Comparison of ENCODE assay signal across 21 cellular contexts in the genomic region with DNA sequence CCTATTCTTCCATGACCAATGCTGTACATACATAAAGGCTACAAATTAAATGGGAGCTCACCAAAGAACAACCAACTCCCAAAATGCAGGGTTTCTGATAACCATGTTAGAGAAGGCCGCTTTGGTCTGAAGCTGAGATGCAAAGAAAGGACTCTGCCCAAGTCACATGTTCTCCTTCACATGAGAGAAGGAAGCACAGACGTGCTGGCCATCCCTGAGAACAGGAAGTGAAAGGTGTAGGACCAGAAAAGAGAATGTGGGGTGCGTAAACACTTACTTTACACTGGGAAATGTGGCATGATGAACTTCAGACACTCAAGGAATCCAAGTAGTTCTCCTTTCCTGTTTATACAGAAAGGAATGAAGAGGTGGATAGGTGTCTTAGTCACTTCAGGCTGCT. TPM values are rescaled to one million over a fixed set of nuclear protein-coding genes. Genes with fewer than 3 reads are reported as not detected.
DNase-seq lines count a peak whose midpoint lies in the region; ATAC-seq and TF ChIP-seq lines count a peak whose summit lies in the region.
"Had no signal": no experiment of that assay in that cellular context is flagged by ENCODE, and none has a peak within 500 bp of the region (broad histone marks: within the 10 kb centered on the region; RNA-seq: fewer than 3 reads in every experiment).

No MANE protein-coding gene starts in this region.

- H2BK120ac ChIP-seq in mesenchymal stem cell (ENCODE audit: low read depth, low read length): no peak overlapping the region

- no peak overlapping the region for H4K91ac ChIP-seq in mesenchymal stem cell (ENCODE audit: low read length)

- POLR2A ChIA-PET in A673 (lab: Charles Lee; ENCODE audit: low non-redundant PET): no interaction called here

- H3K36me3 Mint-ChIP-seq in progenitor cell of endocrine pancreas (ENCODE audit: insufficient read depth): no peaks in the 10 kb centered on the region

- H2AFZ ChIP-seq in mesenchymal stem cell (ENCODE audit: low read depth, low read length): no peak overlapping the region

- H3K9me3 ChIP-seq in mesenchymal stem cell (ENCODE audit: control insufficient read depth, low read length) (peaks cover 6% of the 10 kb centered on the region), A673 (ENCODE audit: low read depth, low read length, poor library complexity, severe bottlenecking) (peaks cover 9% of the 10 kb centered on the region), SJCRH30 (replicated peaks) (0 out of 2 replicates have a peak, but pooled peaks cover 2% of the 10 kb centered on the region)
- H3K9me3 ChIP-seq: HAP-1, right lobe of liver had no signal

- H3K4me3 Mint-ChIP-seq in progenitor cell of endocrine pancreas (ENCODE audit: low read depth): no peak overlapping the region
- H3K4me3 Mint-ChIP-seq: activated T-helper 1 cell treated with anti-CD3 and anti-CD28 coated beads, Interleukin-12 subunit alpha, Interleukin-12 subunit beta, Interleukin-2, Interleukin-4 antibody, amounts not matched to agents 30 ng/mL and 10 ng/mL and 1 ng/mL, durations not matched to agents 14 hours and 24 hours and 36 hours; stimulated activated naive CD8-positive, alpha-beta T cell treated with anti-CD3 and anti-CD28 coated beads, Interleukin-15, amount 100 ng/mL, for 72 hours had no signal

- DNase-seq in NOMO-1 treated with DMSO at 0.1 percent for 48 hours (lab: John Stamatoyannopoulos, UW; ENCODE audit: unreplicated experiment) (peak; percentile 40), NOMO-1 treated with dmso at 0.1 percent for 144 hours (lab: John Stamatoyannopoulos, UW; ENCODE audit: unreplicated experiment) (no peak), NB4 (ENCODE audit: low read depth) (peak; percentile 4), progenitor cell of endocrine pancreas (ENCODE audit: low spot score, unreplicated experiment) (no peak), mesenchymal stem cell (no peak), A673 (ENCODE audit: low spot score) (no peak), SJCRH30 (no peak)
- DNase-seq: activated CD4-positive, CD25-positive, alpha-beta regulatory T cell; brain microvascular endothelial cell; C1 segment of cervical spinal cord; DMS 273 treated with DMSO at 0.1 percent for 48 hours; foreskin keratinocyte; GF-D8; NCI-H1105; NCI-H2171; right lobe of liver; stimulated activated naive CD8-positive, alpha-beta T cell treated with anti-CD3 and anti-CD28 coated beads, Interleukin-15, amount 100 ng/mL, for 72 hours had no signal

- H3K4me3 ChIP-seq in NB4 (ENCODE audit: low read depth, low read length): no peak overlapping the region
- H3K4me3 ChIP-seq in mesenchymal stem cell (ENCODE audit: insufficient read depth in 1 of 2, low read depth in 1 of 2, low read length in 2 of 2): no peak overlapping the region
- H3K4me3 ChIP-seq in A673 (ENCODE audit: low read depth, low read length, poor library complexity, severe bottlenecking): no peak overlapping the region
- H3K4me3 ChIP-seq in SJCRH30: no peak overlapping the region
- H3K4me3 ChIP-seq: HAP-1, right lobe of liver had no signal

- no peak overlapping the region for H2BK15ac ChIP-seq in mesenchymal stem cell (ENCODE audit: low read depth, poor library complexity, severe bottlenecking)

- no TSS peak for BruUV-seq in A673 (replicated peaks; lab: Mats Ljungman, UMichigan)

- peak overlapping the region; percentile 22 for H3K27ac Mint-ChIP-seq in progenitor cell of endocrine pancreas
- H3K27ac Mint-ChIP-seq: activated T-helper 1 cell treated with anti-CD3 and anti-CD28 coated beads, Interleukin-12 subunit alpha, Interleukin-12 subunit beta, Interleukin-2, Interleukin-4 antibody, amounts not matched to agents 30 ng/mL and 10 ng/mL and 1 ng/mL, durations not matched to agents 14 hours and 24 hours and 36 hours; stimulated activated naive CD8-positive, alpha-beta T cell treated with anti-CD3 and anti-CD28 coated beads, Interleukin-15, amount 100 ng/mL, for 72 hours had no signal

- H2BK12ac ChIP-seq in mesenchymal stem cell (ENCODE audit: low read length in 2 of 2): no peak overlapping the region

- H2AK5ac ChIP-seq in mesenchymal stem cell (ENCODE audit: low read length, severe bottlenecking): no peak overlapping the region

- peaks cover 12% of the 10 kb centered on the region for H3K9me3 Mint-ChIP-seq in progenitor cell of endocrine pancreas (ENCODE audit: low read depth)
- H3K9me3 Mint-ChIP-seq: stimulated activated naive CD8-positive, alpha-beta T cell treated with anti-CD3 and anti-CD28 coated beads, Interleukin-15, amount 100 ng/mL, for 72 hours had no signal

- H3K36me3 ChIP-seq in mesenchymal stem cell (ENCODE audit: control insufficient read depth in 1 of 2, insufficient read depth in 2 of 2, low read depth in 1 of 2, low read length in 2 of 2): no peaks in the 10 kb centered on the region
- H3K36me3 ChIP-seq in A673 (ENCODE audit: insufficient read depth, low read length, poor library complexity, severe bottlenecking): no peaks in the 10 kb centered on the region
- no peaks in the 10 kb centered on the region for H3K36me3 ChIP-seq in SJCRH30
- H3K36me3 ChIP-seq: brain microvascular endothelial cell, HAP-1, right lobe of liver had no signal

- peak; percentile 39 for ATAC-seq in HG02763 (IDR thresholded peaks at IDR 0.05; ENCODE audit: unreplicated experiment)
- ATAC-seq: foreskin keratinocyte; right lobe of liver; stimulated activated naive CD8-positive, alpha-beta T cell treated with anti-CD3 and anti-CD28 coated beads, Interleukin-15, amount 100 ng/mL, for 72 hours had no signal

- no peak overlapping the region for H3K9ac ChIP-seq in mesenchymal stem cell (ENCODE audit: low read length)

- WGBS in mesenchymal stem cell: 63% methylated on average over 3 of the region's 3 CpGs

- H4K8ac ChIP-seq in mesenchymal stem cell (ENCODE audit: low read length): no peak overlapping the region

- no peaks in the 10 kb centered on the region for H3K27me3 ChIP-seq in mesenchymal stem cell (ENCODE audit: control insufficient read depth in 1 of 2, insufficient read depth in 1 of 2, low read length in 2 of 2)
- peaks cover 20% of the 10 kb centered on the region for H3K27me3 ChIP-seq in A673 (replicated peaks; ENCODE audit: insufficient read depth, low read depth, low read length, poor library complexity)
- no peaks in the 10 kb centered on the region for H3K27me3 ChIP-seq in SJCRH30
- H3K27me3 ChIP-seq: brain microvascular endothelial cell, right lobe of liver had no signal

- no peak for TF ChIP-seq POLR2A in NB4 (IDR thresholded peaks at IDR 0.05; ENCODE audit: extremely low read depth, insufficient read length)

- no peak overlapping the region for H2BK5ac ChIP-seq in mesenchymal stem cell (ENCODE audit: low read depth, low read length, poor library complexity, severe bottlenecking)

- TF ChIP-seq CTCF in NB4 (IDR thresholded peaks at IDR 0.05; ENCODE audit: low read depth, low read length) (no peak), progenitor cell of endocrine pancreas (IDR thresholded peaks at IDR 0.05; ENCODE audit: unreplicated experiment) (no peak), A673 (conservative IDR thresholded peaks at IDR 0.05; ENCODE audit: low read depth, low read length) (no peak)

- intact Hi-C loops in A673 (cut with micrococcal nuclease; ENCODE audit: unreplicated experiment): no loop called here

- no peak overlapping the region for H3K14ac ChIP-seq in mesenchymal stem cell (ENCODE audit: low read length in 2 of 2)

- H3K4ac ChIP-seq in mesenchymal stem cell (ENCODE audit: low read depth in 1 of 2, low read length in 2 of 2): no peak overlapping the region

- H3K79me1 ChIP-seq in mesenchymal stem cell (replicated peaks; ENCODE audit: low read length, poor library complexity, severe bottlenecking): no peaks in the 10 kb centered on the region

- no peak overlapping the region for H3K18ac ChIP-seq in mesenchymal stem cell (ENCODE audit: low read depth in 1 of 2, low read length in 2 of 2)

- CTCF ChIA-PET in A673 (lab: Charles Lee): interaction anchor here (0.7 kb wide), 1 partner anchor 151 kb away, joined by 3 read pairs; no protein-coding TSS in a partner anchor

- peaks cover 21% of the 10 kb centered on the region for H3K27me3 Mint-ChIP-seq in progenitor cell of endocrine pancreas

- H3K4me2 ChIP-seq in mesenchymal stem cell (ENCODE audit: low read length, poor library complexity, severe bottlenecking): no peak overlapping the region

- H3K27ac ChIP-seq in mesenchymal stem cell (ENCODE audit: low read length, poor library complexity, severe bottlenecking) (no peak overlapping the region), A673 (ENCODE audit: low read depth, low read length, poor library complexity, severe bottlenecking) (no peak overlapping the region), SJCRH30 (no peak overlapping the region)
- H3K27ac ChIP-seq: brain microvascular endothelial cell, foreskin keratinocyte, right lobe of liver, RWPE1 had no signal

- H3K23ac ChIP-seq in mesenchymal stem cell (ENCODE audit: low read length in 2 of 2): no peak overlapping the region

- peaks cover 4% of the 10 kb centered on the region for H3K4me1 ChIP-seq in mesenchymal stem cell (ENCODE audit: control insufficient read depth, insufficient read depth, low read depth, low read length)
- H3K4me1 ChIP-seq in A673 (ENCODE audit: insufficient read depth, low read length, poor library complexity, severe bottlenecking): no peaks in the 10 kb centered on the region
- peaks cover 27% of the 10 kb centered on the region for H3K4me1 ChIP-seq in SJCRH30
- H3K4me1 ChIP-seq: foreskin keratinocyte, HAP-1, right lobe of liver had no signal

- H3K4me1 Mint-ChIP-seq in progenitor cell of endocrine pancreas (ENCODE audit: low read depth): no peaks in the 10 kb centered on the region

RNA-seq across cellular contexts. Expression of a gene that starts 31.7 kb away (rescaled TPM):
- total RNA-seq in progenitor cell of endocrine pancreas: 18.0 and 21.5 TPM in 2 replicates
- 5.2 TPM for polyA plus RNA-seq in mesenchymal stem cell (2013, experiment 1 of 2)
- polyA plus RNA-seq in mesenchymal stem cell (2013, experiment 2 of 2): 5.5 TPM
- 15.2 and 17.8 TPM in 2 replicates for total RNA-seq in A673 (2021)
- 14.1 and 15.9 TPM in 2 replicates for total RNA-seq in SJCRH30 (2014; rRNA removed; shearing (Covaris generic))

Comparison
In these comparisons a context has a peak if more than half of its experiments do, and no peak if none do; other contexts are left out.
1. DNase-seq: peak in NOMO-1 treated with DMSO at 0.1 percent for 48 hours (single experiment) and NB4 (single experiment); none in NOMO-1 treated with dmso at 0.1 percent for 144 hours (single experiment), progenitor cell of endocrine pancreas (single experiment), mesenchymal stem cell (single experiment), A673 (single experiment) and SJCRH30 (0 of 2).